33 cellular contexts compared by ENCODE assay signal in genomic region chr17:81187586-81188490, GRCh38. TPM values are rescaled to one million over a fixed set of nuclear protein-coding genes. Genes with fewer than 3 reads are reported as not detected.
"Had no signal": no experiment of that assay in that cellular context is flagged by ENCODE, and none has a peak within 500 bp of the region (broad histone marks: within the 10 kb centered on the region; RNA-seq: fewer than 3 reads in every experiment).

No MANE protein-coding gene starts in this region.

- H3K4me1 Mint-ChIP-seq: memory B cell; mesothelial cell of epicardium; natural killer cell; stimulated activated memory B cell treated with anti-CD40 and anti-IgM and Interleukin-4, amounts not matched to agents 10 μg/mL and 1 μg/mL and 100 μg/mL, for 72 hours; stimulated activated naive CD8-positive, alpha-beta T cell treated with anti-CD3 and anti-CD28 coated beads, Interleukin-15, amount 100 ng/mL, for 72 hours had no signal

- H3K27ac ChIP-seq: epithelial cell of prostate, esophagus muscularis mucosa, gastrocnemius medialis, heart right ventricle, lower lobe of right lung, parathyroid adenoma, prostate gland, spleen, testis, tibial nerve, upper lobe of right lung had no signal

- ATAC-seq: effector memory CD8-positive, alpha-beta T cell; gastrocnemius medialis; left lobe of liver; lower lobe of right lung; natural killer cell; sciatic nerve; stimulated activated memory B cell treated with anti-CD40 and anti-IgM and Interleukin-4, amounts not matched to agents 10 μg/mL and 1 μg/mL and 100 μg/mL, for 72 hours; stimulated activated naive CD8-positive, alpha-beta T cell treated with anti-CD3 and anti-CD28 coated beads, Interleukin-15, amount 100 ng/mL, for 72 hours; upper lobe of right lung had no signal

- H2AFZ ChIP-seq: parathyroid adenoma had no signal

- H3K9me3 ChIP-seq: esophagus muscularis mucosa, gastrocnemius medialis, heart right ventricle, lower lobe of right lung, prostate gland, spleen, testis, tibial nerve, upper lobe of right lung had no signal

- H3K4me1 ChIP-seq: esophagus muscularis mucosa, gastrocnemius medialis, heart right ventricle, lower lobe of right lung, parathyroid adenoma, prostate gland, testis, tibial nerve, upper lobe of right lung had no signal

- H3K36me3 ChIP-seq: gastrocnemius medialis, prostate gland, upper lobe of right lung had no signal

- H3K36me3 Mint-ChIP-seq: mesothelial cell of epicardium, natural killer cell had no signal

- H3K27me3 Mint-ChIP-seq: stimulated activated naive CD8-positive, alpha-beta T cell treated with anti-CD3 and anti-CD28 coated beads, Interleukin-15, amount 100 ng/mL, for 72 hours had no signal

- H3K9me3 Mint-ChIP-seq: dendritic cell treated with granulocyte-macrophage colony-stimulating factor and Interleukin-4, amounts not matched to agents 40 ng/mL and 50 ng/mL, for 4 days; effector memory CD8-positive, alpha-beta T cell; memory B cell; mesothelial cell of epicardium; natural killer cell; neural crest cell; stimulated activated memory B cell treated with anti-CD40 and anti-IgM and Interleukin-4, amounts not matched to agents 10 μg/mL and 1 μg/mL and 100 μg/mL, for 72 hours; stimulated activated naive CD8-positive, alpha-beta T cell treated with anti-CD3 and anti-CD28 coated beads, Interleukin-15, amount 100 ng/mL, for 72 hours had no signal

- DNase-seq: effector memory CD8-positive, alpha-beta T cell; gastrocnemius medialis; heart right ventricle; hypothalamus; islet precursor cell; lower lobe of right lung; natural killer cell; nucleus accumbens; spleen; stimulated activated CD4-positive, alpha-beta T cell treated with anti-CD3 and anti-CD28 coated beads, Interleukin-15, amount 100 ng/mL, for 24 hours; stimulated activated CD4-positive, alpha-beta T cell treated with anti-CD3 and anti-CD28 coated beads, Interleukin-1b, Interleukin-23, amount 100 ng/mL, for 48 hours; stimulated activated CD4-positive, alpha-beta T cell treated with anti-CD3 and anti-CD28 coated beads, Interleukin-4, amount 100 ng/mL, for 24 hours; stimulated activated naive CD8-positive, alpha-beta T cell treated with anti-CD3 and anti-CD28 coated beads, Interleukin-15, amount 100 ng/mL, for 72 hours; testis; upper lobe of right lung had no signal

- H3K27me3 ChIP-seq: testis, upper lobe of right lung had no signal

- H3K4me3 Mint-ChIP-seq: dendritic cell treated with granulocyte-macrophage colony-stimulating factor and Interleukin-4, amounts not matched to agents 40 ng/mL and 50 ng/mL, for 4 days; effector memory CD8-positive, alpha-beta T cell; memory B cell; mesothelial cell of epicardium; natural killer cell; neural crest cell; stimulated activated memory B cell treated with anti-CD40 and anti-IgM and Interleukin-4, amounts not matched to agents 10 μg/mL and 1 μg/mL and 100 μg/mL, for 72 hours; stimulated activated naive CD8-positive, alpha-beta T cell treated with anti-CD3 and anti-CD28 coated beads, Interleukin-15, amount 100 ng/mL, for 72 hours had no signal

- H3K27ac Mint-ChIP-seq: dendritic cell treated with granulocyte-macrophage colony-stimulating factor and Interleukin-4, amounts not matched to agents 40 ng/mL and 50 ng/mL, for 4 days; effector memory CD8-positive, alpha-beta T cell; memory B cell; mesothelial cell of epicardium; natural killer cell; stimulated activated memory B cell treated with anti-CD40 and anti-IgM and Interleukin-4, amounts not matched to agents 10 μg/mL and 1 μg/mL and 100 μg/mL, for 72 hours; stimulated activated naive CD8-positive, alpha-beta T cell treated with anti-CD3 and anti-CD28 coated beads, Interleukin-15, amount 100 ng/mL, for 72 hours had no signal

- H3K9ac ChIP-seq: parathyroid adenoma had no signal

- H3K79me2 ChIP-seq: parathyroid adenoma had no signal

- H3K4me3 ChIP-seq: esophagus muscularis mucosa, gastrocnemius medialis, heart right ventricle, lower lobe of right lung, prostate gland, spleen, testis, tibial nerve, upper lobe of right lung had no signal

RNA-seq across cellular contexts. Expression of gene PVALEF, which starts 22.5 kb away (rescaled TPM):
- total RNA-seq: esophagus muscularis mucosa, fibroblast of villous mesenchyme, gastrocnemius medialis, heart right ventricle, left lobe of liver, lower lobe of right lung, mucosa of gallbladder, myocyte, natural killer cell, neural crest cell, prostate gland, renal cortical epithelial cell, sciatic nerve, skeletal muscle tissue, spleen, subcutaneous adipose tissue, testis, tibial nerve, upper lobe of right lung had no signal
- polyA plus RNA-seq: heart right ventricle, spleen had no signal
